ENCODE assay signal across 22 cellular contexts in the genomic region with DNA sequence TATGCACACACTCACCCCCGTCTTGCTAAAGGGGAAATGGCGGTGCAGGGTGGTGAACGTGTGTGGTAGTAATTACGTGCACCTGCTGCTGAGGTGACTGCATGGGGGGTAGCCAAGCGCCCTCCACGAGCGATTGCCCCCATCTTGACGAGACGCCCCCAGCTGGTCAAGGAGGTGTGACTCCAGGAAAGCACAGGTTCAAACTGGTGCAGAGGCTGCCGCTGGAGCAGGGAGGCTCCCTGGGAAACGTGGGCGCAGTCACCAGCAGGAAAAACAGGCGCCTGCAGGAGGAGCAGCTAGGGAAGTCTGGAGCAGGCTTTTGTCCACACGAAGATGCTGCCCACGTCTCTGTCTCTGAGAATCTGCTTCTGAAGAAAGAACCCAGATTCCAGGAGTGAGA.
DNase-seq lines count a peak whose midpoint lies in the region; FAIRE-seq and TF ChIP-seq lines count a peak whose summit lies in the region.
"Had no signal": no experiment of that assay in that cellular context is flagged by ENCODE, and none has a peak within 500 bp of the region (broad histone marks: within the 10 kb centered on the region; RNA-seq: fewer than 3 reads in every experiment).

No MANE protein-coding gene starts in this region.

- TF ChIP-seq POLR2A in stomach (IDR thresholded peaks at IDR 0.05) (no peak), uterus (IDR thresholded peaks at IDR 0.05) (no peak)

- H3K4me3 ChIP-seq in bronchial epithelial cell (ENCODE audit: low read depth, low read length) = no peak overlapping the region
- H3K4me3 ChIP-seq in stomach = no peak overlapping the region
- no peak overlapping the region for H3K4me3 ChIP-seq in uterus

- H3K4me1 ChIP-seq in stomach (peaks cover 0 to 8% (median 0%) of the 10 kb centered on the region in 4 donors), uterus (no peaks in the 10 kb centered on the region)

- DNase-seq in DMS153 treated with DMSO at 0.1 percent for 48 hours (lab: John Stamatoyannopoulos, UW; ENCODE audit: unreplicated experiment) (peak; percentile 74), NCI-H2107 (lab: John Stamatoyannopoulos, UW) (peak; percentile 76), bronchial epithelial cell (ENCODE audit: low read depth) (peak; percentile 20), occipital lobe (lab: John Stamatoyannopoulos, UW) (peak; percentile 25), cortex of kidney (lab: John Stamatoyannopoulos, UW) (no peak), stomach (no peak), uterus (no peak)
- no peak for DNase-seq in activated CD4-positive, alpha-beta T cell treated with anti-CD3 and anti-CD28 coated beads, Interleukin-2, amount 50 U/mL, for 1 hour
- DNase-seq: activated CD4-positive, alpha-beta T cell treated with anti-CD3 and anti-CD28 coated beads for 4 hours; activated CD8-positive, alpha-beta memory T cell treated with anti-CD3 and anti-CD28 coated beads for 24 hours; activated gamma-delta T cell; activated T-cell treated with anti-CD3 and anti-CD28 coated beads, Interleukin-2, amount 50 U/mL, for 24 hours; cerebellar nuclear complex; DMS53; GDM1; NCI-H1092 treated with DMSO at 0.1 percent for 48 hours; NCI-H2081 treated with DMSO at 0.1 percent for 48 hours; NCI-H510A; SHP77; stimulated activated naive CD4-positive, alpha-beta T cell treated with Interleukin-2 at 50 U/mL for 16 hours had no signal

- intact Hi-C loops in stomach (cut with DNase I; ENCODE audit: low total_unique reads) (no loop called here), uterus (cut with DNase I; ENCODE audit: low total_unique reads) (no loop called here)

- TF ChIP-seq CTCF in bronchial epithelial cell (IDR thresholded peaks at IDR 0.05; ENCODE audit: insufficient read depth, low read length, severe bottlenecking) (peak; percentile 12), stomach (IDR thresholded peaks at IDR 0.05) (no peak), uterus (IDR thresholded peaks at IDR 0.05) (no peak)

- H3K9me3 ChIP-seq in stomach = peaks cover 0 to 9% (median 4%) of the 10 kb centered on the region in 4 donors
- no peaks in the 10 kb centered on the region for H3K9me3 ChIP-seq in uterus
- H3K9me3 ChIP-seq: neutrophil had no signal

- no peak overlapping the region for H3K27ac ChIP-seq in stomach
- no peak overlapping the region for H3K27ac ChIP-seq in uterus
- H3K27ac ChIP-seq: neutrophil had no signal

- 40 to 62% (median 48%) methylated on average over 15 of the region's 15 CpGs for WGBS in stomach, 5 donors

- FAIRE-seq in bronchial epithelial cell (lab: Jason Lieb, UNC) = no peak
- FAIRE-seq: H54 had no signal

- H3K27me3 ChIP-seq in bronchial epithelial cell (ENCODE audit: control insufficient read depth, insufficient read depth, low read length) (no peaks in the 10 kb centered on the region), stomach (peaks cover 0 to 12% (median 0%) of the 10 kb centered on the region in 3 donors), uterus (no peaks in the 10 kb centered on the region)
- H3K27me3 ChIP-seq: neutrophil had no signal

- H3K36me3 ChIP-seq in bronchial epithelial cell (ENCODE audit: control insufficient read depth, insufficient read depth, low read length) (no peaks in the 10 kb centered on the region), stomach (no peaks in the 10 kb centered on the region), uterus (no peaks in the 10 kb centered on the region)
- H3K36me3 ChIP-seq: neutrophil had no signal

- TF ChIP-seq EP300 in stomach (IDR thresholded peaks at IDR 0.05) = no peak

Comparison
In these comparisons a context has a peak if more than half of its experiments do, and no peak if none do; other contexts are left out.
1. DNase-seq: peak in DMS153 treated with DMSO at 0.1 percent for 48 hours (single experiment), NCI-H2107 (single experiment), bronchial epithelial cell (single experiment) and occipital lobe (single experiment); none in cortex of kidney (single experiment), activated CD4-positive, alpha-beta T cell treated with anti-CD3 and anti-CD28 coated beads, Interleukin-2, amount 50 U/mL, for 1 hour (single experiment), stomach (single experiment) and uterus (0 of 2).